5 cellular contexts compared by ENCODE assay signal in the genomic region with DNA sequence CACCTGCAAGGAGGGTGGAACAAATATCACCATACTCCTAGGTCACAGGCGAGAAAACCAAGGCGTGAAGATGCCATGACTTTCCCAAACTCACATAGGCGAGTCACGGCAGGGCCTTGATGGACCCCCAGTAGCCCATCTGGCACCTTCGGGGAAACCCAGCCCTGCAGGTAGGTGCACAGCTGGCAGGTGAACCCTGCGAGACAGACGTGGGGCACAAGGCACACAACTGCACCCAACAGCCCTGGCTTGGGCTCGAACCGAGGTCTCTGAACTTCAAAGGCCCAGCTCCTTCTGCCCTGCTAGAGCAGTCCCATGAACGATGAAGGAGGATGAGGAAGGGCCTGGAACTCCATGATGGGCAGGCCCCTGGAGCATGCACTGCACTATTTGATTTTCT.
"Had no signal": no experiment of that assay in that cellular context is flagged by ENCODE, and none has a peak within 500 bp of the region (broad histone marks: within the 10 kb centered on the region; RNA-seq: fewer than 3 reads in every experiment).

No MANE protein-coding gene starts in this region.

- H3K27ac ChIP-seq: HL-60 had no signal

- DNase-seq: IMR-90 had no signal

- H3K4me3 ChIP-seq: K562 had no signal

- FAIRE-seq: HepG2, HTR-8/SVneo, K562 had no signal
